In the genomic region with DNA sequence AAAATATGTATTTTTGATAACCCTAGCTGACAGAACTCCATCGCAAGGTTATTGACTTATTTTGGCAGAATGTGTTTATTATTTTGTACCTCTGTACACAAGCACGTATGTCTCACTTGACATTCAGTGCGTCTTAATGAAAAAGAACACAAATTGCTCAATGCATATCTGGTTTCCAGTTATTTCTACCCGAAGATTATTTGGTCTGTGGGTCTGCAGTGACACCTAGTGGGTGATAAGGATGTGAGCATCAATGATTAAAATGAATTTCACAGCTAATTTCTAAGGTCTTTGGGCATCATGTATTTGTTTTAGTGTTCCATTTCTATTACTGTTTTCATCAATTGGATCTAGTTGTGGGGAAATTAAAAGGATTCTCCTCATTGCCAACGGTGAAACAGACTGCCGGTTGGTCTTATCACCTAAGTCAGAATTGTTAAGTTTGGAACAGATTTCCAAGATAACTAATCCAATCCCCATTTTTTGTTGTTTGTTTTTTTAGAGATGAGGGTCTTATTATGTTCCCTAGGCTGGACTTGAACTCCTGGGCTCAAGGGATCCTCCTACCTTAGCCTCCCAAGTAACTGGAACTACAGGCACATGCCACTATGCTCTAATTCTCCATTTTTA, we compare ENCODE assay signal across 7 cellular contexts. TPM values are rescaled to one million over a fixed set of nuclear protein-coding genes. Genes with fewer than 3 reads are reported as not detected.
A peak's percentile ranks its signal among the peaks of the same experiment; 100 is the strongest.
DNase-seq lines count a peak whose midpoint lies in the region; ATAC-seq, FAIRE-seq and TF ChIP-seq lines count a peak whose summit lies in the region.

No MANE protein-coding gene starts in this region.

- CTCF ChIA-PET in K562 (lab: Yijun Ruan, JAX; ENCODE audit: low intra/inter-chr PET ratio) = interaction anchor here (0.5 to 5.1 kb wide), 16 partner anchors 12 to 1716 kb away, joined by 3 to 61 read pairs (median 3); no protein-coding TSS in a partner anchor

- BruUV-seq in K562 (replicated peaks; lab: Mats Ljungman, UMichigan) = no TSS peak

- 18% methylated on average over 6 of the region's 6 CpGs for WGBS in K562 (ENCODE audit: insufficient coverage, low coverage, missing lambda C conversion rate)

- peak; percentile 76 for ATAC-seq in K562
- no peak for ATAC-seq in GM21576 (IDR thresholded peaks at IDR 0.05; ENCODE audit: unreplicated experiment)

- peaks cover 3% of the 10 kb centered on the region; the same call in 1 of the 3 replicates for H3K79me2 ChIP-seq in K562 (ENCODE audit: control insufficient read depth, insufficient read depth, low read length)

- H4K20me1 ChIP-seq in K562 (replicated peaks; ENCODE audit: control insufficient read depth, insufficient read depth, low read length) = no peaks in the 10 kb centered on the region; the same call in 1 of the 2 replicates

- TF ChIP-seq EP300 in K562 (IDR thresholded peaks at IDR 0.05; ENCODE audit: low read length) = no peak

- TF ChIP-seq RAD21 in K562 (CRISPR knock-in tag; conservative IDR thresholded peaks at IDR 0.05 in 1 of 2, IDR thresholded peaks at IDR 0.05 in 1 of 2) = peak; percentile 94 to 95

- peaks cover 7% of the 10 kb centered on the region; the same call in 1 of the 2 replicates for H3K4me1 ChIP-seq in SJCRH30
- H3K4me1 ChIP-seq in K562 (replicated peaks in 1 of 2; ENCODE audit: control insufficient read depth in 2 of 2, insufficient read depth in 2 of 2, low read length in 2 of 2) = no peaks in the 10 kb centered on the region

- H3K36me3 ChIP-seq in SJCRH30 (peaks cover 42% of the 10 kb centered on the region), K562 (ENCODE audit: control insufficient read depth, insufficient read depth, low read length) (peaks cover 54% of the 10 kb centered on the region)

- H3K9ac ChIP-seq in K562 (ENCODE audit: insufficient read depth in 1 of 2, low read depth in 2 of 2, low read length in 2 of 2) = no peak overlapping the region

- H2AFZ ChIP-seq in K562 (ENCODE audit: low read depth, low read length) = no peak overlapping the region

- H3K27ac ChIP-seq in SJCRH30 = no peak overlapping the region
- no peak overlapping the region for H3K27ac ChIP-seq in K562 (ENCODE audit: extremely low read depth, low read depth, low read length)

- H3K27me3 ChIP-seq in SJCRH30 (no peaks in the 10 kb centered on the region), K562 (ENCODE audit: control insufficient read depth in 2 of 2, insufficient read depth in 2 of 2, low read length in 2 of 2) (peaks cover 2 to 6% of the 10 kb centered on the region in 2 experiments; a peak in 3 of 5 replicates)

- H3K9me3 ChIP-seq in SJCRH30 (replicated peaks) (no peaks in the 10 kb centered on the region), K562 (replicated peaks; ENCODE audit: control insufficient read depth, insufficient read depth, low read depth, low read length) (no peaks in the 10 kb centered on the region)

- peak; percentile 35 for DNase-seq in GF-D8 (lab: John Stamatoyannopoulos, UW)
- peak; percentile 43 to 82 for DNase-seq in SJCRH30
- peak; percentile 65 to 80 (median 68) for DNase-seq in K562 (ENCODE audit: extremely low read depth in 1 of 4, low spot score in 3 of 4)
- peak; percentile 83 for DNase-seq in inferior parietal cortex (ENCODE audit: extremely low spot score)
- DNase-seq in stimulated activated CD4-positive, alpha-beta T cell treated with anti-CD3 and anti-CD28 coated beads, Interleukin-4, amount 100 ng/mL, for 1 hour = peak; percentile 10

- peak; percentile 87 for FAIRE-seq in K562 (lab: Jason Lieb, UNC)

- TF ChIP-seq CTCF in LNCAP (IDR thresholded peaks at IDR 0.05) (peak; percentile 88), K562 (IDR thresholded peaks at IDR 0.05 in 2 of 3, conservative IDR thresholded peaks at IDR 0.05 in 1 of 3; ENCODE audit: insufficient read depth in 2 of 3, low read depth in 1 of 3, low read length in 3 of 3) (peak; percentile 68 to 96 (median 82))

- POLR2A ChIA-PET in K562 (lab: Yijun Ruan, JAX) = interaction anchor here (0.7 to 5.9 kb wide), 6 partner anchors 8 to 266 kb away, joined by 3 to 43 read pairs (median 3); partner anchors contain the start of genes ADORA3, DDX20 and TMIGD3

- TF ChIP-seq POLR2A in K562 (conservative IDR thresholded peaks at IDR 0.05) = no peak; the same call in 1 of the 2 replicates

- no peak overlapping the region for H3K4me2 ChIP-seq in K562 (ENCODE audit: insufficient read depth, low read length)

- intact Hi-C loops in K562 (cut with micrococcal nuclease) = loop anchor here (1.0 to 5.0 kb wide), 2 partner anchors 262 to 288 kb away; no protein-coding TSS in a partner anchor

- H3K9me1 ChIP-seq in K562 (ENCODE audit: control insufficient read depth, insufficient read depth, low read length) = no peaks in the 10 kb centered on the region

- in situ Hi-C loops in K562 (cut with MboI) = loop anchor here (5.0 kb wide), 1 partner anchor 547 kb away; no protein-coding TSS in a partner anchor

- no peak overlapping the region for H3K4me3 ChIP-seq in SJCRH30
- no peak overlapping the region for H3K4me3 ChIP-seq in K562

TF ChIP-seq in K562, 482 proteins besides CTCF, POLR2A, EP300 and RAD21 (continues in another document):
- TF ChIP-seq POLR2H (tag; IDR thresholded peaks at IDR 0.05; ENCODE audit: low read depth) = 0 out of 2 replicates have a peak, but pooled peaks have one; percentile 7
- TF ChIP-seq, protein P1, sequence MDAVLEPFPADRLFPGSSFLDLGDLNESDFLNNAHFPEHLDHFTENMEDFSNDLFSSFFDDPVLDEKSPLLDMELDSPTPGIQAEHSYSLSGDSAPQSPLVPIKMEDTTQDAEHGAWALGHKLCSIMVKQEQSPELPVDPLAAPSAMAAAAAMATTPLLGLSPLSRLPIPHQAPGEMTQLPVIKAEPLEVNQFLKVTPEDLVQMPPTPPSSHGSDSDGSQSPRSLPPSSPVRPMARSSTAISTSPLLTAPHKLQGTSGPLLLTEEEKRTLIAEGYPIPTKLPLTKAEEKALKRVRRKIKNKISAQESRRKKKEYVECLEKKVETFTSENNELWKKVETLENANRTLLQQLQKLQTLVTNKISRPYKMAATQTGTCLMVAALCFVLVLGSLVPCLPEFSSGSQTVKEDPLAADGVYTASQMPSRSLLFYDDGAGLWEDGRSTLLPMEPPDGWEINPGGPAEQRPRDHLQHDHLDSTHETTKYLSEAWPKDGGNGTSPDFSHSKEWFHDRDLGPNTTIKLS (IDR thresholded peaks at IDR 0.05; ENCODE audit: borderline replicate concordance, low read depth) = no peak
- no peak for TF ChIP-seq FOXM1 (IDR thresholded peaks at IDR 0.05; ENCODE audit: low read depth)
- TF ChIP-seq FOXM1 (CRISPR knock-in tag; IDR thresholded peaks at IDR 0.05; ENCODE audit: low read depth) = no peak
- TF ChIP-seq CREB3 (tag; conservative IDR thresholded peaks at IDR 0.05; ENCODE audit: low read depth) = no peak
- 0 out of 2 replicates have a peak, but pooled peaks have one; percentile 19 for TF ChIP-seq RB1 (IDR thresholded peaks at IDR 0.05; ENCODE audit: low read depth)
- peak; percentile 96 for TF ChIP-seq CEBPB (tag; IDR thresholded peaks at IDR 0.05)

RNA-seq across cellular contexts. Expression of gene DDX20, which starts 13.9 kb away (rescaled TPM):
- total RNA-seq in SJCRH30 (2014; rRNA removed; shearing (Covaris generic)) = 28.3 and 32.5 TPM in 2 replicates
- 11.2 and 36.6 TPM in 2 replicates for total RNA-seq in K562 (2011; cell fraction: chromatin; rRNA removed; ENCODE audit: low replicate concordance)
- total RNA-seq in K562 (2011; cell fraction: nucleolus; rRNA removed) = 8.7 and 9.2 TPM in 2 replicates
- 11.8 and 13.9 TPM in 2 replicates for total RNA-seq in K562 (2011; cell fraction: nucleoplasm; rRNA removed)
- total RNA-seq in K562 (2014; rRNA removed) (29.3 and 29.9 TPM in 2 replicates), K562 (2014; rRNA removed; fragmentation: Illumina TruSeq; extraction: Trizol) (29.6 and 32.6 TPM in 2 replicates), K562 (2015; rRNA removed; fragmentation: Illumina TruSeq; extraction: Trizol) (30.0 and 33.4 TPM in 2 replicates), K562 (2021) (21.3 and 22.1 TPM in 2 replicates)
- polyA plus RNA-seq in K562 (2011; rRNA removed) (18.3 and 24.5 TPM in 2 replicates), K562 (2014; fragmentation: Illumina TruSeq; extraction: Trizol) (24.5 and 26.1 TPM in 2 replicates), K562 (2014; fragmentation: Nextera tagmentation; extraction: Ambion mirVana) (1 to 10 TPM; 8.3 to 8.5 TPM), K562 (2014; rRNA removed) (15.3 and 17.6 TPM in 2 replicates)
- polyA plus RNA-seq in K562 (2011; cell fraction: cytosol; rRNA removed) = 7.0 and 10.0 TPM in 2 replicates
- polyA plus RNA-seq in K562 (2011; cell fraction: nucleus; rRNA removed) = 18.8 and 25.7 TPM in 2 replicates
- 10.5 and 14.3 TPM in 2 replicates for polyA plus RNA-seq in K562 (2012)
- 33.7 and 37.1 TPM in 2 replicates for polyA minus RNA-seq in K562 (2011; rRNA and poly(A)+ RNA removed)
- 16.9 and 18.9 TPM in 2 replicates for polyA minus RNA-seq in K562 (2011; cell fraction: cytosol; rRNA and poly(A)+ RNA removed)
- polyA minus RNA-seq in K562 (2011; cell fraction: nucleus; rRNA and poly(A)+ RNA removed) = 14.1 and 30.2 TPM in 2 replicates

RNA-seq across cellular contexts. Expression of gene INKA2, which starts 30.4 kb away (rescaled TPM):
- 21.3 and 22.1 TPM in 2 replicates for total RNA-seq in SJCRH30 (2014; rRNA removed; shearing (Covaris generic))
- total RNA-seq in K562 (2011; cell fraction: chromatin; rRNA removed; ENCODE audit: low replicate concordance) = 0.14 and 0.76 TPM in 2 replicates
- 0.50 and 0.79 TPM in 2 replicates for total RNA-seq in K562 (2011; cell fraction: nucleolus; rRNA removed)
- 0.51 and 0.61 TPM in 2 replicates for total RNA-seq in K562 (2011; cell fraction: nucleoplasm; rRNA removed)
- total RNA-seq in K562 (2014; rRNA removed) (0.27 and 0.41 TPM in 2 replicates), K562 (2014; rRNA removed; fragmentation: Illumina TruSeq; extraction: Trizol) (0.32 and 0.33 TPM in 2 replicates), K562 (2015; rRNA removed; fragmentation: Illumina TruSeq; extraction: Trizol) (0.25 and 0.26 TPM in 2 replicates), K562 (2021) (0.45 and 1.4 TPM in 2 replicates)
- polyA plus RNA-seq in K562 (2011; rRNA removed) (0.24 and 0.43 TPM in 2 replicates), K562 (2014; fragmentation: Illumina TruSeq; extraction: Trizol) (0.12 and 0.14 TPM in 2 replicates), K562 (2014; fragmentation: Nextera tagmentation; extraction: Ambion mirVana) (under 1 TPM in 1 of 2 experiments, not detected in 1; 0.04 TPM), K562 (2014; rRNA removed) (0.12 and 0.53 TPM in 2 replicates)
- polyA plus RNA-seq in K562 (2011; cell fraction: cytosol; rRNA removed) = 0.35 and 0.75 TPM in 2 replicates
- polyA plus RNA-seq in K562 (2011; cell fraction: nucleus; rRNA removed) = 0.10 and 0.37 TPM in 2 replicates
- polyA plus RNA-seq in K562 (2012) = 0.46 and 0.72 TPM in 2 replicates
- polyA minus RNA-seq in K562 (2011; rRNA and poly(A)+ RNA removed) = 0.49 and 1.9 TPM in 2 replicates
- polyA minus RNA-seq in K562 (2011; cell fraction: cytosol; rRNA and poly(A)+ RNA removed) = 0.29 TPM in 1 of 2 replicates, not detected in the other
- 0.13 and 1.00 TPM in 2 replicates for polyA minus RNA-seq in K562 (2011; cell fraction: nucleus; rRNA and poly(A)+ RNA removed)

Comparison
In these comparisons a context has a peak if more than half of its experiments do, and no peak if none do; other contexts are left out.
1. DNase-seq: peak in every context shown above with its lines; median percentile 83 in inferior parietal cortex; 68 in K562; 62 in SJCRH30; 35 in GF-D8; 10 in stimulated activated CD4-positive, alpha-beta T cell treated with anti-CD3 and anti-CD28 coated beads, Interleukin-4, amount 100 ng/mL, for 1 hour.